ENCODE assay signal across 1 cellular context in the genomic region with DNA sequence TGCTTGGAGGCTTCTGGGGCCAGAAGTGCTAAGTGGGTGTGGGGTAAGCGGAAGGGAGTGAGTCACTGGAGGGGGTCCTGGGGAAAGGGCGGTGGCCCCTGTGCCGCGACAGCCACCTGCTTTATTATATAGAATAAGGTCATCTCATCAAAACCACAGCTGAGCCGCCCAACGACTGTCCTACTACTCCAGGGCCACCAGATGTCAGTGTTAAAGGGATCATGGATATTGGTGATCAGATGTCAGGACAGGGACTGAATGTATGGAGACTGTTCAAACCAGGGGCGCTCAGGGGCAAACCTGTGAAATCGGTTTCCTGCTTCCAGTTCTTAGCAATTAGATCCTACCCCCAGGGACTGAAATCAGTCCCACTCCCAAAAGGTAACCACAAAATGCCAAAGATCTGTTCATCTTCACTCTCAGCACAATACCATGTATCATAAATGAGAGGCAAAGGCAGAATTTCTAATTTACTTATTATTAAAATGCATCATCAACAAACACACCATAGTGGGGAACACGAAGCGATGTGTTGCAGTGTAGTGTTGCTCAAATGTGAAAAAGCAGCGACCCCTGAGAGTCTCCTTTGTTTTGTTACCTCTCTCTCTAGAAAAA.
TF ChIP-seq lines count a peak whose summit lies in the region.

No MANE protein-coding gene starts in this region.

TF ChIP-seq in HCT116, 20 proteins besides CTCF, POLR2A, EP300 and RAD21 (continued from another document):
- no peak for TF ChIP-seq SIN3A (IDR thresholded peaks at IDR 0.05; ENCODE audit: low read depth)
